ENCODE assay signal across 8 cellular contexts in the genomic region with DNA sequence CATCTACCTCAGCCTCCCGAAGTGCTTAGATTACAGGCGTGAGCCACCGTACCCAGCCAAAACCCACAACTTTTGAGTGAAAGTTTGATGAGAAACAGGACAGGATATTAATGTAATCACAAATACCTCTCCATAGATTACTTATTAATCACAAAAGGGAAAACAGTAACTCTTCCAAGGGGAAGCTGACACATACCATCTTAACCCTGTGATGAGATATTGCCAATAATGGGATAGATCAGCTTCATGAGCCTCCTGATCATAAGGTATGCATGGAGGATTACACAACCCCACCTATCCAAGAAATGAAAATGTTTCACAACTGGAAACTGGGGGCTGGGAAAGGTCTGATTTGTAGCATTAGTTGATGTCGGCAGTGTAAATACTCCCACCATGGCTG.
"Had no signal": no experiment of that assay in that cellular context is flagged by ENCODE, and none has a peak within 500 bp of the region (broad histone marks: within the 10 kb centered on the region; RNA-seq: fewer than 3 reads in every experiment).

No MANE protein-coding gene starts in this region.

- H2AFZ ChIP-seq: GM23248 had no signal

- H3K27ac ChIP-seq: GM23248, HL-60 had no signal

- H3K9ac ChIP-seq: GM23248 had no signal

- H3K9me3 ChIP-seq: HAP-1 had no signal

- ATAC-seq: HCT116 had no signal

- H3K4me3 Mint-ChIP-seq: HFFc6 had no signal

- DNase-seq: GM23248, GOT3, H7, HFFc6, IMR-90 had no signal

- H3K27ac Mint-ChIP-seq: HFFc6 had no signal

- H3K9me3 Mint-ChIP-seq: HFFc6 had no signal

- H3K4me3 ChIP-seq: GM23248, HAP-1 had no signal

- H3K36me3 ChIP-seq: HAP-1 had no signal
